In genomic region chr19:9645466-9645865, GRCh38 we compare ENCODE assay signal across 22 cellular contexts. TPM values are rescaled to one million over a fixed set of nuclear protein-coding genes. Genes with fewer than 3 reads are reported as not detected.
DNase-seq lines count a peak whose midpoint lies in the region; ATAC-seq, FAIRE-seq and TF ChIP-seq lines count a peak whose summit lies in the region.
"Had no signal": no experiment of that assay in that cellular context is flagged by ENCODE, and none has a peak within 500 bp of the region (broad histone marks: within the 10 kb centered on the region; RNA-seq: fewer than 3 reads in every experiment).

No MANE protein-coding gene starts in this region.

- H3K27ac ChIP-seq in HepG2 (ENCODE audit: extremely low read length, insufficient read depth, low read length) = no peak overlapping the region
- no peak overlapping the region for H3K27ac ChIP-seq in right lobe of liver
- H3K27ac ChIP-seq in OCI-LY1 (ENCODE audit: low read depth, low read length, poor library complexity, severe bottlenecking) = no peak overlapping the region
- H3K27ac ChIP-seq: heart left ventricle, lower lobe of right lung, pancreas had no signal

- no peak for TF ChIP-seq EP300 in HepG2 (IDR thresholded peaks at IDR 0.05; ENCODE audit: low read depth in 2 of 2, low read length in 2 of 2)
- no peak for TF ChIP-seq EP300 in HepG2 (CRISPR knock-in tag; IDR thresholded peaks at IDR 0.05; ENCODE audit: borderline replicate concordance)

- H3K4me3 Mint-ChIP-seq in MCF 10A (ENCODE audit: unreplicated experiment) = no peak overlapping the region
- H3K4me3 Mint-ChIP-seq: CD4-positive, alpha-beta T cell had no signal

- DNase-seq in HepG2 (ENCODE audit: low spot score) = no peak
- DNase-seq in right lobe of liver = no peak
- DNase-seq in cerebellar cortex (ENCODE audit: low spot score) = peak; percentile 12
- peak; percentile 7 for DNase-seq in pons (ENCODE audit: low spot score)
- no peak for DNase-seq in MCF 10A (ENCODE audit: unreplicated experiment)
- DNase-seq in NCI-H1930 (lab: John Stamatoyannopoulos, UW) = no peak
- no peak for DNase-seq in NCI-H1417 treated with DMSO at 0.1 percent for 48 hours (lab: John Stamatoyannopoulos, UW)
- DNase-seq: activated CD4-positive, alpha-beta T cell treated with anti-CD3 and anti-CD28 coated beads for 1 hour; activated gamma-delta T cell; CD4-positive, alpha-beta T cell; central memory CD4-positive, alpha-beta T cell; DMS79 treated with DMSO at 0.1 percent for 48 hours; effector CD8-positive, alpha-beta T cell; heart left ventricle; lower lobe of right lung; NCI-H2029; NCI-H510A treated with DMSO at 0.1 percent for 48 hours; pancreas; SIG-M5; stimulated activated CD4-positive, alpha-beta T cell treated with anti-CD3 and anti-CD28 coated beads, Interleukin-1b, Interleukin-23, amount 100 ng/mL, for 48 hours; T-helper 2 cell had no signal

- peaks cover 14% of the 10 kb centered on the region for H3K9me3 ChIP-seq in HepG2 (ENCODE audit: low read length)
- peaks cover 0 to 1% (median 0%) of the 10 kb centered on the region in 4 donors for H3K9me3 ChIP-seq in right lobe of liver
- H3K9me3 ChIP-seq in OCI-LY1 (ENCODE audit: low read length) = no peaks in the 10 kb centered on the region
- H3K9me3 ChIP-seq: heart left ventricle, pancreas had no signal

- H3K79me2 ChIP-seq in HepG2 (ENCODE audit: insufficient read depth, low read length) (peaks cover 5% of the 10 kb centered on the region), OCI-LY1 (ENCODE audit: insufficient read depth, low read length) (no peaks in the 10 kb centered on the region)

- ATAC-seq in HepG2 (no peak), right lobe of liver (no peak)
- ATAC-seq: heart left ventricle, lower lobe of right lung, pancreas had no signal

- no TSS peak for BruUV-seq in HepG2 (replicated peaks; lab: Mats Ljungman, UMichigan)
- BruUV-seq in MCF 10A (replicated peaks; lab: Mats Ljungman, UMichigan) = no TSS peak

- peaks cover 14% of the 10 kb centered on the region for H3K9me3 Mint-ChIP-seq in MCF 10A (ENCODE audit: unreplicated experiment)

- H3K27me3 Mint-ChIP-seq in MCF 10A (ENCODE audit: insufficient read depth, unreplicated experiment) = no peaks in the 10 kb centered on the region
- H3K27me3 Mint-ChIP-seq: CD4-positive, alpha-beta T cell had no signal

- CTCF ChIA-PET in HepG2 (lab: Yijun Ruan, JAX; ENCODE audit: low intra/inter-chr PET ratio, low total read pairs) = no interaction called here
- CTCF ChIA-PET in MCF 10A (lab: Yijun Ruan, JAX) = interaction anchor here (0.6 to 2.8 kb wide), 3 partner anchors 11 to 177 kb away, joined by 3 to 10 read pairs (median 5); no protein-coding TSS in a partner anchor

- POLR2A ChIA-PET in HepG2 (lab: Yijun Ruan, JAX) (interaction anchor here (1.0 kb wide), 1 partner anchor 59 kb away, joined by 3 read pairs; no protein-coding TSS in a partner anchor), MCF 10A (lab: Yijun Ruan, JAX) (interaction anchor here (0.6 to 1.1 kb wide), 3 partner anchors 15 to 125 kb away, joined by 3 to 4 read pairs (median 3); no protein-coding TSS in a partner anchor)

- no peak for FAIRE-seq in HepG2 (lab: Jason Lieb, UNC)
- FAIRE-seq: pancreas had no signal

- no peaks in the 10 kb centered on the region for H3K4me1 ChIP-seq in HepG2 (ENCODE audit: insufficient read depth, low read length)
- no peaks in the 10 kb centered on the region for H3K4me1 ChIP-seq in right lobe of liver
- H3K4me1 ChIP-seq in OCI-LY1 (ENCODE audit: insufficient read depth, low read length, severe bottlenecking) = no peaks in the 10 kb centered on the region
- H3K4me1 ChIP-seq: heart left ventricle, lower lobe of right lung, pancreas had no signal

- TF ChIP-seq CTCF in HepG2 (CRISPR knock-in tag; IDR thresholded peaks at IDR 0.05) = no peak
- no peak for TF ChIP-seq CTCF in right lobe of liver (IDR thresholded peaks at IDR 0.05)
- TF ChIP-seq CTCF in OCI-LY1 (IDR thresholded peaks at IDR 0.05; ENCODE audit: low read length) = peak; percentile 10; the same call in 1 of the 2 replicates
- no peak for TF ChIP-seq CTCF in MCF 10A (IDR thresholded peaks at IDR 0.05; ENCODE audit: unreplicated experiment)

- H3K9ac ChIP-seq in HepG2 (ENCODE audit: insufficient read depth, low read depth, low read length) = no peak overlapping the region
- H3K9ac ChIP-seq in OCI-LY1 (ENCODE audit: low read length) = no peak overlapping the region

- peaks cover 56% of the 10 kb centered on the region for H3K36me3 Mint-ChIP-seq in MCF 10A (ENCODE audit: insufficient read depth, unreplicated experiment)

- H3K27me3 ChIP-seq in HepG2 (ENCODE audit: control insufficient read depth in 1 of 2, insufficient read depth in 2 of 2, low read length in 2 of 2) (no peaks in the 10 kb centered on the region), right lobe of liver (no peaks in the 10 kb centered on the region), OCI-LY1 (ENCODE audit: insufficient read depth, low read length) (no peaks in the 10 kb centered on the region)
- H3K27me3 ChIP-seq: heart left ventricle, pancreas had no signal

- H3K36me3 ChIP-seq in HepG2 (replicated peaks in 1 of 2; ENCODE audit: control insufficient read depth in 1 of 2, insufficient read depth in 2 of 2, low read length in 2 of 2) (peaks cover 0 to 26% of the 10 kb centered on the region in 2 experiments; a peak in 3 of 5 replicates), right lobe of liver (peaks cover 0 to 2% (median 0%) of the 10 kb centered on the region in 4 donors), OCI-LY1 (ENCODE audit: insufficient read depth, low read length) (peaks cover 26% of the 10 kb centered on the region)

- no peak overlapping the region for H3K27ac Mint-ChIP-seq in MCF 10A (ENCODE audit: low read depth, unreplicated experiment)
- H3K27ac Mint-ChIP-seq: CD4-positive, alpha-beta T cell had no signal

- H3K9me2 ChIP-seq in OCI-LY1 (ENCODE audit: low read depth, low read length) = no peaks in the 10 kb centered on the region

- TF ChIP-seq POLR2A in HepG2 (IDR thresholded peaks at IDR 0.05; ENCODE audit: insufficient read depth in 1 of 2, low read depth in 2 of 2, low read length in 2 of 2) (no peak), right lobe of liver (IDR thresholded peaks at IDR 0.05) (no peak)

- H2AFZ ChIP-seq in HepG2 (ENCODE audit: low read length) (no peak overlapping the region), OCI-LY1 (ENCODE audit: low read length) (no peak overlapping the region)

- no peaks in the 10 kb centered on the region for H3F3A ChIP-seq in OCI-LY1 (ENCODE audit: insufficient read depth, low read length)

- H3K4me3 ChIP-seq in HepG2 (replicated peaks in 1 of 3; ENCODE audit: insufficient read depth in 1 of 3, low read depth in 2 of 3, low read length in 3 of 3) = no peak overlapping the region
- no peak overlapping the region for H3K4me3 ChIP-seq in right lobe of liver
- H3K4me3 ChIP-seq in OCI-LY1 (ENCODE audit: low read depth, low read length, poor library complexity, severe bottlenecking) = no peak overlapping the region
- H3K4me3 ChIP-seq: heart left ventricle, lower lobe of right lung, pancreas had no signal

- intact Hi-C loops in HepG2 (cut with micrococcal nuclease; ENCODE audit: unreplicated experiment) (no loop called here), right lobe of liver (cut with DNase I) (no loop called here), MCF 10A (cut with micrococcal nuclease) (no loop called here)

- H3K4me2 ChIP-seq in HepG2 (ENCODE audit: low read depth, low read length) (no peak overlapping the region), OCI-LY1 (ENCODE audit: low read length) (no peak overlapping the region)

- H4K20me1 ChIP-seq in HepG2 (ENCODE audit: insufficient read depth, low read length) (no peaks in the 10 kb centered on the region), OCI-LY1 (ENCODE audit: insufficient read depth, low read length) (no peaks in the 10 kb centered on the region)

- H3K4me1 Mint-ChIP-seq in MCF 10A (ENCODE audit: insufficient read depth, unreplicated experiment) = no peaks in the 10 kb centered on the region

- TF ChIP-seq RAD21 in HepG2 (CRISPR knock-in tag; IDR thresholded peaks at IDR 0.05) = no peak

- in situ Hi-C loops in HepG2 (cut with HindIII; ENCODE audit: extremely low pct_ligation_motif_present, low pct_unique_long_range_greater_than_20kb) = no loop called here

RNA-seq across cellular contexts. Expression of gene ZNF561, which starts 24.4 kb away (rescaled TPM):
- total RNA-seq in HepG2 (2016; rRNA removed; fragmentation: Illumina TruSeq; extraction: Trizol) = 35.1 and 54.3 TPM in 2 replicates
- total RNA-seq in HepG2 (2016; cell fraction: cytosol; rRNA removed; fragmentation: Illumina TruSeq; extraction: Trizol; ENCODE audit: low read depth) = 15.7 and 17.1 TPM in 2 replicates
- 36.8 and 56.1 TPM in 2 replicates for total RNA-seq in HepG2 (2016; cell fraction: insoluble cytoplasmic fraction; rRNA removed; fragmentation: Illumina TruSeq; extraction: Trizol)
- total RNA-seq in HepG2 (2016; cell fraction: membrane; rRNA removed; fragmentation: Illumina TruSeq; extraction: Trizol) = 31.5 and 34.6 TPM in 2 replicates
- 36.2 and 46.5 TPM in 2 replicates for total RNA-seq in HepG2 (2016; cell fraction: nucleus; rRNA removed; fragmentation: Illumina TruSeq; extraction: Trizol)
- 19.8 and 23.1 TPM in 2 replicates for polyA plus RNA-seq in HepG2 (2011; rRNA removed)
- polyA plus RNA-seq in HepG2 (2011; cell fraction: cytosol; rRNA removed) = 11.0 and 15.3 TPM in 2 replicates
- polyA plus RNA-seq in HepG2 (2011; cell fraction: nucleus; rRNA removed) = 17.3 and 18.5 TPM in 2 replicates
- polyA plus RNA-seq in HepG2 (2012) = 16.3 and 20.9 TPM in 2 replicates
- 4.6 and 5.8 TPM in 2 replicates for polyA plus RNA-seq in HepG2 (2016; cell fraction: cytosol; fragmentation: Illumina TruSeq; extraction: Trizol; ENCODE audit: low read depth)
- polyA plus RNA-seq in HepG2 (2016; cell fraction: insoluble cytoplasmic fraction; fragmentation: Illumina TruSeq; extraction: Trizol; ENCODE audit: low read depth) = 37.5 and 37.6 TPM in 2 replicates
- polyA plus RNA-seq in HepG2 (2016; cell fraction: membrane; fragmentation: Illumina TruSeq; extraction: Trizol; ENCODE audit: low read depth) = 11.1 and 12.1 TPM in 2 replicates
- polyA plus RNA-seq in HepG2 (2016; cell fraction: nucleus; fragmentation: Illumina TruSeq; extraction: Trizol; ENCODE audit: insufficient read depth, low read depth) = 51.5 and 51.9 TPM in 2 replicates
- polyA minus RNA-seq in HepG2 (2011; rRNA and poly(A)+ RNA removed; ENCODE audit: low replicate concordance) = 43.4 and 63.9 TPM in 2 replicates
- 18.8 and 22.0 TPM in 2 replicates for polyA minus RNA-seq in HepG2 (2011; cell fraction: cytosol; rRNA and poly(A)+ RNA removed)
- 57.2 and 73.4 TPM in 2 replicates for polyA minus RNA-seq in HepG2 (2011; cell fraction: nucleus; rRNA and poly(A)+ RNA removed)
- total RNA-seq in right lobe of liver = 10 to 100 TPM; 11.4 to 19.4 (median 14.2) TPM
- 37.0 and 37.7 TPM in 2 replicates for total RNA-seq in MCF 10A (2022)

RNA-seq across cellular contexts. Expression of gene ZNF562, which starts 29.4 kb away (rescaled TPM):
- 32.7 and 43.8 TPM in 2 replicates for total RNA-seq in HepG2 (2016; rRNA removed; fragmentation: Illumina TruSeq; extraction: Trizol)
- total RNA-seq in HepG2 (2016; cell fraction: cytosol; rRNA removed; fragmentation: Illumina TruSeq; extraction: Trizol; ENCODE audit: low read depth) = 46.8 and 53.1 TPM in 2 replicates
- total RNA-seq in HepG2 (2016; cell fraction: insoluble cytoplasmic fraction; rRNA removed; fragmentation: Illumina TruSeq; extraction: Trizol) = 32.4 and 43.7 TPM in 2 replicates
- 47.4 and 53.0 TPM in 2 replicates for total RNA-seq in HepG2 (2016; cell fraction: membrane; rRNA removed; fragmentation: Illumina TruSeq; extraction: Trizol)
- total RNA-seq in HepG2 (2016; cell fraction: nucleus; rRNA removed; fragmentation: Illumina TruSeq; extraction: Trizol) = 24.2 and 34.5 TPM in 2 replicates
- polyA plus RNA-seq in HepG2 (2011; rRNA removed) = 12.9 and 13.1 TPM in 2 replicates
- 5.3 and 9.4 TPM in 2 replicates for polyA plus RNA-seq in HepG2 (2011; cell fraction: cytosol; rRNA removed)
- 9.6 and 13.3 TPM in 2 replicates for polyA plus RNA-seq in HepG2 (2011; cell fraction: nucleus; rRNA removed)
- polyA plus RNA-seq in HepG2 (2012) = 10.4 and 11.0 TPM in 2 replicates
- 2.1 and 2.6 TPM in 2 replicates for polyA plus RNA-seq in HepG2 (2016; cell fraction: cytosol; fragmentation: Illumina TruSeq; extraction: Trizol; ENCODE audit: low read depth)
- polyA plus RNA-seq in HepG2 (2016; cell fraction: insoluble cytoplasmic fraction; fragmentation: Illumina TruSeq; extraction: Trizol; ENCODE audit: low read depth) = 12.6 and 15.1 TPM in 2 replicates
- 4.8 and 6.5 TPM in 2 replicates for polyA plus RNA-seq in HepG2 (2016; cell fraction: membrane; fragmentation: Illumina TruSeq; extraction: Trizol; ENCODE audit: low read depth)
- 14.7 and 21.4 TPM in 2 replicates for polyA plus RNA-seq in HepG2 (2016; cell fraction: nucleus; fragmentation: Illumina TruSeq; extraction: Trizol; ENCODE audit: insufficient read depth, low read depth)
- polyA minus RNA-seq in HepG2 (2011; rRNA and poly(A)+ RNA removed; ENCODE audit: low replicate concordance) = 28.4 and 42.4 TPM in 2 replicates
- 31.7 and 41.8 TPM in 2 replicates for polyA minus RNA-seq in HepG2 (2011; cell fraction: cytosol; rRNA and poly(A)+ RNA removed)
- polyA minus RNA-seq in HepG2 (2011; cell fraction: nucleus; rRNA and poly(A)+ RNA removed) = 40.6 and 53.2 TPM in 2 replicates
- 10 to 100 TPM; 10.6 to 14.6 (median 11.3) TPM for total RNA-seq in right lobe of liver
- 56.4 and 56.5 TPM in 2 replicates for total RNA-seq in MCF 10A (2022)

Comparison
In these comparisons a context has a peak if more than half of its experiments do, and no peak if none do; other contexts are left out.
1. DNase-seq: peak in cerebellar cortex (single experiment) and pons (single experiment); none in HepG2 (single experiment), right lobe of liver (0 of 3), MCF 10A (single experiment), NCI-H1930 (0 of 2) and NCI-H1417 treated with DMSO at 0.1 percent for 48 hours (single experiment).